In the genomic region with DNA sequence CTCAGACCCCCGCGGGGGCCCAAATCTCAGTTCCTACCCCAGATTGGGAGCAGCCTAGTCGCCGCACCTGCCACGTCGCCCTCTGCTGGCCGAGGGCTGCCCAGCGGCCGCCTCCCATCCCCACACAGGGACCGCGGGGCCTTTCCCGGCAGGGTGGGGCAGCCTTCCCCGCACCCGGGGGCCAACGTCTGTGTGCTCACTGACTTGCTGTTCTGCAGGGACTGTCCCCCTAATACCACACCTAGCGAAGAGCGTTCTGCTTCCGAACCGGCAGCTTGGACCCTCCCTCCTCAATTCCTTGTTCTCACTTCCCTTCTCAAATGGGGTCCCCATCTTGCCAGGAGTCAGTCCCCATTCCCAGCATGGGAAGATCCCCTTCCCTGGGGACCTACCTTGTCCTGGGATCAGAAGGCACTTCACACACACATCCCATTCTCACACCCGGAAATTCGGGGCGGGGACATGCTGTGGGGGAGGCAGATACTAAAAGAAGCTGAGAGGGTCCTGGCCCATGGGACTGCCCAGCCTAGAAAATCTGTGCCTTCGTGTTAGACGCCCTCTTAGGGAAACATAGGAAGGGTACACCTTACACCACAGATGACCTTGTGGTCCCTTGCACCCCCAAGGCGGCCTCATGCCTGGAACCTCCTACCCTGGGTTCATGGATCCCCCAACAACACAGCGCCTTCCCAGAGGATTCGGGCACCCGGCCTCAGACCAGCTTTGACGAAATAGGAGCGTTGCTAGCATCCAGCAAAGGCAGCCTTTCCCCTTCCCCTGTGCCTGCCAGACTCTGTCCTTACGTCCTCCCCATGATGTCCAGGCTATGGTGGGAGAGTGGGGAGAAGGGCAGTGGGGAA, we compare ENCODE assay signal across 1 cellular context.
TF ChIP-seq lines count a peak whose summit lies in the region.

No MANE protein-coding gene starts in this region.

TF ChIP-seq in GM12878, 131 proteins besides CTCF, POLR2A, EP300 and RAD21:
- TF ChIP-seq, protein P1, sequence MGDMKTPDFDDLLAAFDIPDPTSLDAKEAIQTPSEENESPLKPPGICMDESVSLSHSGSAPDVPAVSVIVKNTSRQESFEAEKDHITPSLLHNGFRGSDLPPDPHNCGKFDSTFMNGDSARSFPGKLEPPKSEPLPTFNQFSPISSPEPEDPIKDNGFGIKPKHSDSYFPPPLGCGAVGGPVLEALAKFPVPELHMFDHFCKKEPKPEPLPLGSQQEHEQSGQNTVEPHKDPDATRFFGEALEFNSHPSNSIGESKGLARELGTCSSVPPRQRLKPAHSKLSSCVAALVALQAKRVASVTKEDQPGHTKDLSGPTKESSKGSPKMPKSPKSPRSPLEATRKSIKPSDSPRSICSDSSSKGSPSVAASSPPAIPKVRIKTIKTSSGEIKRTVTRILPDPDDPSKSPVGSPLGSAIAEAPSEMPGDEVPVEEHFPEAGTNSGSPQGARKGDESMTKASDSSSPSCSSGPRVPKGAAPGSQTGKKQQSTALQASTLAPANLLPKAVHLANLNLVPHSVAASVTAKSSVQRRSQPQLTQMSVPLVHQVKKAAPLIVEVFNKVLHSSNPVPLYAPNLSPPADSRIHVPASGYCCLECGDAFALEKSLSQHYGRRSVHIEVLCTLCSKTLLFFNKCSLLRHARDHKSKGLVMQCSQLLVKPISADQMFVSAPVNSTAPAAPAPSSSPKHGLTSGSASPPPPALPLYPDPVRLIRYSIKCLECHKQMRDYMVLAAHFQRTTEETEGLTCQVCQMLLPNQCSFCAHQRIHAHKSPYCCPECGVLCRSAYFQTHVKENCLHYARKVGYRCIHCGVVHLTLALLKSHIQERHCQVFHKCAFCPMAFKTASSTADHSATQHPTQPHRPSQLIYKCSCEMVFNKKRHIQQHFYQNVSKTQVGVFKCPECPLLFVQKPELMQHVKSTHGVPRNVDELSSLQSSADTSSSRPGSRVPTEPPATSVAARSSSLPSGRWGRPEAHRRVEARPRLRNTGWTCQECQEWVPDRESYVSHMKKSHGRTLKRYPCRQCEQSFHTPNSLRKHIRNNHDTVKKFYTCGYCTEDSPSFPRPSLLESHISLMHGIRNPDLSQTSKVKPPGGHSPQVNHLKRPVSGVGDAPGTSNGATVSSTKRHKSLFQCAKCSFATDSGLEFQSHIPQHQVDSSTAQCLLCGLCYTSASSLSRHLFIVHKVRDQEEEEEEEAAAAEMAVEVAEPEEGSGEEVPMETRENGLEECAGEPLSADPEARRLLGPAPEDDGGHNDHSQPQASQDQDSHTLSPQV (IDR thresholded peaks at IDR 0.05) = no peak
- TF ChIP-seq KDM1A (IDR thresholded peaks at IDR 0.05; ENCODE audit: borderline replicate concordance) = no peak
- peak in 1 of 2 experiments; percentile 20; a peak in 1 of 4 replicates for TF ChIP-seq BHLHE40 (IDR thresholded peaks at IDR 0.05; ENCODE audit: borderline replicate concordance in 1 of 2, low read depth in 2 of 2, low read length in 1 of 2)
- TF ChIP-seq YY1 (IDR thresholded peaks at IDR 0.05; ENCODE audit: low read depth, low read length) = 0 out of 2 replicates have a peak, but pooled peaks have one; percentile 42
- peak; percentile 24 for TF ChIP-seq RELA (IDR thresholded peaks at IDR 0.05; ENCODE audit: borderline replicate concordance, partially characterized antibody)
- peak; percentile 52; the same call in 1 of the 2 replicates for TF ChIP-seq TCF12 (IDR thresholded peaks at IDR 0.05; ENCODE audit: low read depth, low read length)
- TF ChIP-seq SMC3 (IDR thresholded peaks at IDR 0.05; ENCODE audit: borderline replicate concordance, low read length) = peak; percentile 42; the same call in 1 of the 2 replicates
- no peak for TF ChIP-seq ZNF217 (IDR thresholded peaks at IDR 0.05)
